ENCODE assay signal across 19 cellular contexts in genomic region chr10:74320717-74321116, GRCh38.
DNase-seq lines count a peak whose midpoint lies in the region; ATAC-seq, FAIRE-seq and TF ChIP-seq lines count a peak whose summit lies in the region.
"Had no signal": no experiment of that assay in that cellular context is flagged by ENCODE, and none has a peak within 500 bp of the region (broad histone marks: within the 10 kb centered on the region; RNA-seq: fewer than 3 reads in every experiment).

No MANE protein-coding gene starts in this region.

- H3K9me2 ChIP-seq in PC-9 (ENCODE audit: insufficient read depth) (no peaks in the 10 kb centered on the region), neural cell (ENCODE audit: insufficient read depth, low read length) (no peaks in the 10 kb centered on the region)

- CTCF ChIA-PET in PC-9 (lab: Charles Lee) = no interaction called here

- H3K4me2 ChIP-seq in PC-9 = no peak overlapping the region
- H3K4me2 ChIP-seq in neural cell (ENCODE audit: low read length) = peak overlapping the region; percentile 7

- DNase-seq in GM19239 (ENCODE audit: insufficient read length, low spot score) (no peak), H54 (ENCODE audit: insufficient read length, low spot score) (no peak), PC-9 (no peak), DMS 273 (lab: John Stamatoyannopoulos, UW; ENCODE audit: unreplicated experiment) (no peak), mucosa of descending colon (no peak), foreskin keratinocyte (no peak)
- DNase-seq: C1 segment of cervical spinal cord; Caco-2; CD4-positive, CD25-positive, alpha-beta regulatory T cell; CD8-positive, alpha-beta T cell; DMS53; DMS79 treated with DMSO at 0.1 percent for 48 hours; GF-D8; GOT3; H7; HCEC 1CT had no signal

- H3F3A ChIP-seq in PC-9 (ENCODE audit: insufficient read depth, low read depth) = no peaks in the 10 kb centered on the region; the same call in 1 of the 2 replicates
- no peaks in the 10 kb centered on the region for H3F3A ChIP-seq in neural cell (ENCODE audit: insufficient read depth, low read length, poor library complexity, severe bottlenecking)

- FAIRE-seq in GM19239 (lab: Jason Lieb, UNC) (peak; percentile 65), H54 (lab: Jason Lieb, UNC) (peak; percentile 20)
- FAIRE-seq: GM12891 had no signal

- H4K20me1 ChIP-seq in PC-9 (ENCODE audit: insufficient read depth) = peaks cover 2% of the 10 kb centered on the region; the same call in 1 of the 2 replicates
- H4K20me1 ChIP-seq in neural cell (ENCODE audit: insufficient read depth) = no peaks in the 10 kb centered on the region

- TF ChIP-seq EP300 in neural cell (conservative IDR thresholded peaks at IDR 0.05; ENCODE audit: poor library complexity, severe bottlenecking) = peak; percentile 78

- no TSS peak for BruUV-seq in PC-9 (replicated peaks; lab: Mats Ljungman, UMichigan)

- H3K4me3 ChIP-seq in PC-9 = no peak overlapping the region
- H3K4me3 ChIP-seq in neural cell (ENCODE audit: low read length) = peak overlapping the region; percentile 5
- no peak overlapping the region for H3K4me3 ChIP-seq in mucosa of descending colon

- H3K79me2 ChIP-seq in PC-9 (ENCODE audit: low read depth) (0 out of 2 replicates have a peak, but pooled peaks cover 4% of the 10 kb centered on the region), neural cell (replicated peaks; ENCODE audit: insufficient read depth, low read length) (no peaks in the 10 kb centered on the region)

- ATAC-seq in GM18867 (IDR thresholded peaks at IDR 0.05; ENCODE audit: unreplicated experiment) (no peak), mucosa of descending colon (no peak), foreskin keratinocyte (no peak)
- ATAC-seq: CD8-positive, alpha-beta T cell had no signal

- no peaks in the 10 kb centered on the region for H3K36me3 ChIP-seq in PC-9 (ENCODE audit: low read depth)
- H3K36me3 ChIP-seq in neural cell (ENCODE audit: insufficient read depth, low read length) = no peaks in the 10 kb centered on the region
- no peaks in the 10 kb centered on the region for H3K36me3 ChIP-seq in mucosa of descending colon (ENCODE audit: low read depth)

- TF ChIP-seq CTCF in PC-9 (conservative IDR thresholded peaks at IDR 0.05) (no peak), neural cell (IDR thresholded peaks at IDR 0.05; ENCODE audit: poor library complexity, severe bottlenecking) (no peak), mucosa of descending colon (IDR thresholded peaks at IDR 0.05) (no peak), foreskin keratinocyte (conservative IDR thresholded peaks at IDR 0.05) (no peak)

- no peaks in the 10 kb centered on the region for H3K27me3 ChIP-seq in PC-9 (ENCODE audit: insufficient read depth, low read depth)
- H3K27me3 ChIP-seq in neural cell (ENCODE audit: insufficient read depth, low read depth, low read length) = no peaks in the 10 kb centered on the region
- no peaks in the 10 kb centered on the region for H3K27me3 ChIP-seq in foreskin keratinocyte

- POLR2A ChIA-PET in PC-9 (lab: Charles Lee; ENCODE audit: unreplicated experiment) = no interaction called here

- TF ChIP-seq POLR2A in H54 (IDR thresholded peaks at IDR 0.05; ENCODE audit: low read depth, low read length) = no peak

- H3K27ac ChIP-seq in PC-9 (peak overlapping the region; percentile 11; the same call in 1 of the 2 replicates), neural cell (ENCODE audit: low read length) (peak overlapping the region; percentile 38), foreskin keratinocyte (no peak overlapping the region)

- H3K9me3 ChIP-seq in PC-9 (ENCODE audit: insufficient read depth, low read depth) (no peaks in the 10 kb centered on the region), neural cell (ENCODE audit: low read length) (no peaks in the 10 kb centered on the region), mucosa of descending colon (peaks cover 7% of the 10 kb centered on the region)
- H3K9me3 ChIP-seq: Caco-2 had no signal

- no peak for TF ChIP-seq RAD21 in neural cell (conservative IDR thresholded peaks at IDR 0.05)

- no peak overlapping the region for H3K9ac ChIP-seq in neural cell (ENCODE audit: low read length)

- intact Hi-C loops in PC-9 (cut with micrococcal nuclease; ENCODE audit: unreplicated experiment) (no loop called here), mucosa of descending colon (cut with DNase I, micrococcal nuclease) (no loop called here)

- no peak overlapping the region for H2AFZ ChIP-seq in PC-9
- H2AFZ ChIP-seq in neural cell (ENCODE audit: low read depth, low read length) = no peak overlapping the region

- H3K4me1 ChIP-seq in PC-9 (replicated peaks; ENCODE audit: insufficient read depth) (no peaks in the 10 kb centered on the region), mucosa of descending colon (ENCODE audit: low read depth) (no peaks in the 10 kb centered on the region), foreskin keratinocyte (no peaks in the 10 kb centered on the region)
- H3K4me1 ChIP-seq: Caco-2 had no signal

TF ChIP-seq in neural cell, 6 proteins besides CTCF, POLR2A, EP300 and RAD21:
- TF ChIP-seq REST (IDR thresholded peaks at IDR 0.05; ENCODE audit: borderline replicate concordance) (peak; percentile 67), POLR2AphosphoS5 (IDR thresholded peaks at IDR 0.05) (peak; percentile 65), EZH2 (IDR thresholded peaks at IDR 0.05; ENCODE audit: borderline replicate concordance, insufficient read depth, low read length, poor library complexity, severe bottlenecking) (no peak), TAF1 (IDR thresholded peaks at IDR 0.05; ENCODE audit: low read depth) (no peak)
